In genomic region chr3:36175113-36175812, GRCh38 we compare ENCODE assay signal across 20 cellular contexts.
A peak's percentile ranks its signal among the peaks of the same experiment; 100 is the strongest.
DNase-seq lines count a peak whose midpoint lies in the region; ATAC-seq, FAIRE-seq and TF ChIP-seq lines count a peak whose summit lies in the region.
"Had no signal": no experiment of that assay in that cellular context is flagged by ENCODE, and none has a peak within 500 bp of the region (broad histone marks: within the 10 kb centered on the region; RNA-seq: fewer than 3 reads in every experiment).

No MANE protein-coding gene starts in this region.

- H3K9me3 ChIP-seq in lower lobe of right lung: no peaks in the 10 kb centered on the region

- no peak overlapping the region for H3K27ac Mint-ChIP-seq in naive thymus-derived CD8-positive, alpha-beta T cell
- H3K27ac Mint-ChIP-seq: CD8-positive, alpha-beta memory T cell; T-cell had no signal

- no peaks in the 10 kb centered on the region for H3K4me1 Mint-ChIP-seq in naive thymus-derived CD8-positive, alpha-beta T cell
- H3K4me1 Mint-ChIP-seq: CD8-positive, alpha-beta memory T cell; T-cell had no signal

- ATAC-seq in lower lobe of right lung (peak; percentile 66 to 80), left lobe of liver (no peak)
- no peak for ATAC-seq in naive thymus-derived CD8-positive, alpha-beta T cell
- ATAC-seq: SK-N-SH treated with all-trans-retinoic acid at 6 μM for 48 hours, T-cell had no signal

- H3K27me3 Mint-ChIP-seq in naive thymus-derived CD8-positive, alpha-beta T cell: peaks cover 0 to 3% (median 0%) of the 10 kb centered on the region in 5 donors
- H3K27me3 Mint-ChIP-seq: CD8-positive, alpha-beta memory T cell; T-cell had no signal

- no peaks in the 10 kb centered on the region for H3K36me3 ChIP-seq in lower lobe of right lung

- H3K9me3 Mint-ChIP-seq in naive thymus-derived CD8-positive, alpha-beta T cell: peaks cover 0 to 2% (median 0%) of the 10 kb centered on the region in 9 donors
- H3K9me3 Mint-ChIP-seq: T-cell had no signal

- no peak overlapping the region for H3K27ac ChIP-seq in lower lobe of right lung
- H3K27ac ChIP-seq: PC-9, RWPE1 had no signal

- H3K4me3 Mint-ChIP-seq in naive thymus-derived CD8-positive, alpha-beta T cell: no peak overlapping the region
- H3K4me3 Mint-ChIP-seq: CD8-positive, alpha-beta memory T cell; T-cell had no signal

- intact Hi-C loops in lower lobe of right lung (cut with DNase I): no loop called here

- POLR2A ChIA-PET in naive thymus-derived CD8-positive, alpha-beta T cell (lab: Charles Lee): no interaction called here

- TF ChIP-seq CTCF in lower lobe of right lung (IDR thresholded peaks at IDR 0.05): no peak

- DNase-seq in DMS53 (lab: John Stamatoyannopoulos, UW): peak; percentile 80
- DNase-seq in NCI-H1092 (lab: John Stamatoyannopoulos, UW): peak; percentile 2
- peak; percentile 1 for DNase-seq in NCI-H2196 treated with DMSO at 0.1 percent for 48 hours (lab: John Stamatoyannopoulos, UW; ENCODE audit: unreplicated experiment)
- DNase-seq in lower lobe of right lung: no peak
- DNase-seq in GM19239 (ENCODE audit: insufficient read length, low spot score): no peak
- no peak for DNase-seq in naive thymus-derived CD8-positive, alpha-beta T cell
- DNase-seq in left lobe of liver (ENCODE audit: low spot score): no peak
- DNase-seq: ACHN; C1 segment of cervical spinal cord; CD8-positive, alpha-beta memory T cell; EL; NCI-H1436 treated with DMSO at 0.1 percent for 48 hours; NCI-H2081 treated with DMSO at 0.1 percent for 48 hours; NCI-H82; PC-9; SIG-M5; T-cell had no signal

- FAIRE-seq in GM19239 (lab: Jason Lieb, UNC): no peak
- FAIRE-seq: GM12891 had no signal

- H3K4me1 ChIP-seq in lower lobe of right lung: no peaks in the 10 kb centered on the region

- H3K4me3 ChIP-seq in lower lobe of right lung: no peak overlapping the region
- H3K4me3 ChIP-seq: PC-9 had no signal

- H3K27me3 ChIP-seq in lower lobe of right lung (ENCODE audit: low read depth): no peaks in the 10 kb centered on the region

- no peaks in the 10 kb centered on the region for H3K36me3 Mint-ChIP-seq in naive thymus-derived CD8-positive, alpha-beta T cell
- H3K36me3 Mint-ChIP-seq: CD8-positive, alpha-beta memory T cell; T-cell had no signal

Comparison
In these comparisons a context has a peak if more than half of its experiments do, and no peak if none do; other contexts are left out.
1. DNase-seq: peak in DMS53 (single experiment), NCI-H1092 (single experiment) and NCI-H2196 treated with DMSO at 0.1 percent for 48 hours (single experiment); none in lower lobe of right lung (single experiment), GM19239 (single experiment), naive thymus-derived CD8-positive, alpha-beta T cell (0 of 10) and left lobe of liver (single experiment).
2. ATAC-seq: peak in lower lobe of right lung (2 of 2); none in naive thymus-derived CD8-positive, alpha-beta T cell (0 of 2) and left lobe of liver (single experiment).